ENCODE assay signal across 27 cellular contexts in the genomic region with DNA sequence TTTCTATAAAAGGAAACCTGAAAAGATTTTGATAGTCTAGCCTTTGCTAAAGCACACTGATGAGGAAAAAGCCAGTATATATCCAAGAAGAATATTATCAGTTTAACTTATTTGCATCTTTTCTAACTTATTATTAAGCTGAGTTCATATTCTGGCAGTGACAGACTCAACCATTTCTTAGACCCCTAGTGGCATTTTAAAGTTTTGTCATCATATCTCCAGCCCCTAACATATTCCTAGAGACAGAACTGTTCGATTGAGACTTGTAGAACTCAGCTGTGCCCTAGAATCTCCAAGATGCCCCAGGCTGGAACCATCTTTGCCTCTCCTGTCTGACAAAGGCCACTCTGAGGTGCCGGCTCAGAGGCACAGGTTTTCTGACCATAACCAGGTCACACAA.
DNase-seq lines count a peak whose midpoint lies in the region; ATAC-seq and TF ChIP-seq lines count a peak whose summit lies in the region.
"Had no signal": no experiment of that assay in that cellular context is flagged by ENCODE, and none has a peak within 500 bp of the region (broad histone marks: within the 10 kb centered on the region; RNA-seq: fewer than 3 reads in every experiment).

No MANE protein-coding gene starts in this region.

- no peaks in the 10 kb centered on the region for H4K20me1 ChIP-seq in BLaER1 treated with 17β-estradiol and CSF1 and Interleukin-3, amounts not matched to agents 10 nM and 100 nM
- H4K20me1 ChIP-seq in HCT116 (ENCODE audit: insufficient read depth) (no peaks in the 10 kb centered on the region), OCI-LY7 (ENCODE audit: insufficient read depth, low read length) (no peaks in the 10 kb centered on the region)

- H3K9me2 ChIP-seq in HCT116 (ENCODE audit: insufficient read depth) (no peaks in the 10 kb centered on the region; the same call in 1 of the 2 replicates), OCI-LY7 (ENCODE audit: insufficient read depth, low read length) (no peaks in the 10 kb centered on the region)

- BruUV-seq in HCT116 (replicated peaks; lab: Mats Ljungman, UMichigan) (no TSS peak), OCI-LY7 (replicated peaks; lab: Mats Ljungman, UMichigan) (no TSS peak)

- H3K27me3 ChIP-seq in BLaER1 treated with 17β-estradiol and CSF1 and Interleukin-3, amounts not matched to agents 10 nM and 100 nM, result no peaks in the 10 kb centered on the region
- H3K27me3 ChIP-seq in HCT116 (ENCODE audit: insufficient read depth, low read length), result no peaks in the 10 kb centered on the region
- no peaks in the 10 kb centered on the region for H3K27me3 ChIP-seq in body of pancreas
- H3K27me3 ChIP-seq: cardiac muscle cell, esophagus squamous epithelium, hepatocyte, stomach, tibial nerve had no signal

- intact Hi-C loops in HCT116 (cut with micrococcal nuclease) (no loop called here), OCI-LY7 (cut with micrococcal nuclease; ENCODE audit: unreplicated experiment) (no loop called here), body of pancreas (cut with DNase I) (no loop called here)

- ATAC-seq in HCT116 (peak; percentile 66; the same call in 1 of the 2 replicates), HG03196 (IDR thresholded peaks at IDR 0.05; ENCODE audit: unreplicated experiment) (no peak), HG03571 (IDR thresholded peaks at IDR 0.05; ENCODE audit: unreplicated experiment) (no peak), body of pancreas (no peak)
- ATAC-seq: effector memory CD8-positive, alpha-beta T cell; Right ventricle myocardium inferior had no signal

- TF ChIP-seq POLR2A in HCT116 (IDR thresholded peaks at IDR 0.05; ENCODE audit: borderline replicate concordance, extremely low read depth, insufficient read depth, insufficient read length), result no peak
- no peak for TF ChIP-seq POLR2A in body of pancreas (IDR thresholded peaks at IDR 0.05)

- CTCF ChIA-PET in HCT116 (lab: Charles Lee) (interaction anchor here (1.6 kb wide), 1 partner anchor 13 kb away, joined by 7 read pairs; no protein-coding TSS in a partner anchor), OCI-LY7 (lab: Charles Lee; ENCODE audit: unreplicated experiment) (no interaction called here)

- no peak overlapping the region for H3K4me3 ChIP-seq in BLaER1 treated with 17β-estradiol and CSF1 and Interleukin-3, amounts not matched to agents 10 nM and 100 nM
- no peak overlapping the region for H3K4me3 ChIP-seq in HCT116 (replicated peaks in 1 of 2; ENCODE audit: low read depth in 1 of 2, low read length in 2 of 2)
- no peak overlapping the region for H3K4me3 ChIP-seq in OCI-LY7 (ENCODE audit: low read depth, low read length, poor library complexity, severe bottlenecking)
- H3K4me3 ChIP-seq in body of pancreas, result no peak overlapping the region
- H3K4me3 ChIP-seq: cardiac muscle cell, esophagus squamous epithelium, hepatocyte, prostate gland, stomach, tibial nerve had no signal

- RAD21 ChIA-PET in HCT116 (lab: Charles Lee; ENCODE audit: low non-redundant PET in 1 of 2, low total read pairs in 2 of 2, uncharacterized antibody in 2 of 2, unreplicated experiment in 2 of 2), result interaction anchor here in 1 of 2 experiments (0.7 kb wide), 1 partner anchor 495 kb away, joined by 3 read pairs; no protein-coding TSS in a partner anchor

- TF ChIP-seq RAD21 in HCT116 (IDR thresholded peaks at IDR 0.05; ENCODE audit: low read depth), result no peak

- peaks cover 0 to 66% (median 44%) of the 10 kb centered on the region in 10 experiments; a peak in 14 of 20 replicates for H3K4me1 ChIP-seq in BLaER1 treated with 17β-estradiol and CSF1 and Interleukin-3, amounts not matched to agents 10 nM and 100 nM
- H3K4me1 ChIP-seq in HCT116 (ENCODE audit: control insufficient read depth in 1 of 2, insufficient read depth in 2 of 2, low read length in 2 of 2), result no peaks in the 10 kb centered on the region
- H3K4me1 ChIP-seq in OCI-LY7 (ENCODE audit: insufficient read depth, low read length, poor library complexity, severe bottlenecking), result no peaks in the 10 kb centered on the region
- no peaks in the 10 kb centered on the region for H3K4me1 ChIP-seq in body of pancreas
- H3K4me1 ChIP-seq: Caco-2, esophagus squamous epithelium, prostate gland, stomach, tibial nerve had no signal

- no peaks in the 10 kb centered on the region for H3K79me2 ChIP-seq in HCT116 (ENCODE audit: insufficient read depth, low read length)
- H3K79me2 ChIP-seq in OCI-LY7 (ENCODE audit: insufficient read depth, low read depth, low read length), result no peaks in the 10 kb centered on the region
- H3K79me2 ChIP-seq: hepatocyte had no signal

- H3K9ac ChIP-seq in BLaER1 treated with 17β-estradiol and CSF1 and Interleukin-3, amounts not matched to agents 10 nM and 100 nM, result no peak overlapping the region
- no peak overlapping the region for H3K9ac ChIP-seq in HCT116 (ENCODE audit: low read length)

- no peaks in the 10 kb centered on the region for H3K9me3 ChIP-seq in BLaER1 treated with 17β-estradiol and CSF1 and Interleukin-3, amounts not matched to agents 10 nM and 100 nM (replicated peaks in 1 of 11)
- H3K9me3 ChIP-seq in HCT116 (ENCODE audit: control insufficient read depth in 1 of 2, insufficient read depth in 1 of 2, low read depth in 1 of 2, low read length in 2 of 2), result no peaks in the 10 kb centered on the region
- H3K9me3 ChIP-seq in OCI-LY7 (ENCODE audit: low read length), result no peaks in the 10 kb centered on the region
- no peaks in the 10 kb centered on the region for H3K9me3 ChIP-seq in body of pancreas
- H3K9me3 ChIP-seq: Caco-2, esophagus squamous epithelium, prostate gland, stomach, tibial nerve had no signal

- 73 to 74% methylated on average over 2 of the region's 2 CpGs for WGBS in body of pancreas, 2 donors

- POLR2A ChIA-PET in HCT116 (lab: Charles Lee) (no interaction called here), OCI-LY7 (lab: Charles Lee) (interaction anchor here (0.6 to 1.6 kb wide), 3 partner anchors 9 to 335 kb away, joined by 3 to 7 read pairs (median 3); no protein-coding TSS in a partner anchor)

- DNase-seq in HCT116 (ENCODE audit: low read depth, low spot score) (no peak), OCI-LY7 (ENCODE audit: low spot score) (no peak), myocyte (ENCODE audit: low read depth) (peak; percentile 22), body of pancreas (no peak)
- DNase-seq in central memory CD4-positive, alpha-beta T cell, result no peak
- DNase-seq: ACHN; activated CD4-positive, alpha-beta T cell treated with anti-CD3 and anti-CD28 coated beads for 48 hours; activated CD8-positive, alpha-beta memory T cell treated with anti-CD3 and anti-CD28 coated beads for 24 hours; activated effector memory CD4-positive, alpha-beta T cell treated with anti-CD3 and anti-CD28 coated beads, Interleukin-2, amount 50 U/mL, for 16 hours; activated naive CD8-positive, alpha-beta T cell treated with anti-CD3 and anti-CD28 coated beads for 36 hours; aorta; Caco-2; cortex of kidney; effector memory CD8-positive, alpha-beta T cell; esophagus squamous epithelium; NCI-H1436; NCI-H2081 treated with DMSO at 0.1 percent for 48 hours; NCI-H82; stomach had no signal

- no peaks in the 10 kb centered on the region for H3K36me3 ChIP-seq in BLaER1 treated with 17β-estradiol and CSF1 and Interleukin-3, amounts not matched to agents 10 nM and 100 nM
- no peaks in the 10 kb centered on the region for H3K36me3 ChIP-seq in HCT116 (ENCODE audit: control insufficient read depth in 1 of 2, insufficient read depth in 2 of 2, low read length in 2 of 2)
- H3K36me3 ChIP-seq in OCI-LY7 (ENCODE audit: insufficient read depth, low read length), result no peaks in the 10 kb centered on the region
- H3K36me3 ChIP-seq in body of pancreas (replicated peaks in 1 of 2; ENCODE audit: insufficient read depth in 1 of 2, low read depth in 2 of 2), result no peaks in the 10 kb centered on the region
- H3K36me3 ChIP-seq: cardiac muscle cell, esophagus squamous epithelium, prostate gland, stomach, tibial nerve had no signal

- peak in 2 of 3 experiments; percentile 23 to 34; a peak in 3 of 6 replicates for TF ChIP-seq CTCF in HCT116 (IDR thresholded peaks at IDR 0.05 in 2 of 3, conservative IDR thresholded peaks at IDR 0.05 in 1 of 3; ENCODE audit: borderline replicate concordance in 1 of 3, insufficient read depth in 1 of 3, low read depth in 2 of 3, low read length in 2 of 3)
- TF ChIP-seq CTCF in OCI-LY7 (conservative IDR thresholded peaks at IDR 0.05; ENCODE audit: low read length), result peak; percentile 40
- no peak for TF ChIP-seq CTCF in body of pancreas (IDR thresholded peaks at IDR 0.05)

- H3K27ac ChIP-seq in BLaER1 treated with 17β-estradiol and CSF1 and Interleukin-3, amounts not matched to agents 10 nM and 100 nM, result no peak overlapping the region
- H3K27ac ChIP-seq in HCT116 (ENCODE audit: low read depth, low read length), result no peak overlapping the region
- H3K27ac ChIP-seq in OCI-LY7 (ENCODE audit: low read depth, low read length, poor library complexity, severe bottlenecking), result no peak overlapping the region
- H3K27ac ChIP-seq in body of pancreas, result no peak overlapping the region
- H3K27ac ChIP-seq: cardiac muscle cell, esophagus squamous epithelium, hepatocyte, prostate gland, stomach, tibial nerve had no signal

- peak overlapping the region in 7 of 11 experiments; percentile 22 to 72 (median 46); a peak in 11 of 22 replicates for H3K4me2 ChIP-seq in BLaER1 treated with 17β-estradiol and CSF1 and Interleukin-3, amounts not matched to agents 10 nM and 100 nM
- H3K4me2 ChIP-seq in HCT116 (ENCODE audit: low read length) (no peak overlapping the region), OCI-LY7 (ENCODE audit: low read length) (no peak overlapping the region)
- H3K4me2 ChIP-seq: hepatocyte had no signal

- H2AFZ ChIP-seq in HCT116 (ENCODE audit: low read depth, low read length, poor library complexity, severe bottlenecking), result no peak overlapping the region
- no peak overlapping the region for H2AFZ ChIP-seq in OCI-LY7 (ENCODE audit: low read length)
- H2AFZ ChIP-seq: hepatocyte had no signal

TF ChIP-seq in HCT116, 20 proteins besides CTCF, POLR2A, EP300 and RAD21 (continues in another document):
- TF ChIP-seq EZH2phosphoT487 (IDR thresholded peaks at IDR 0.05; ENCODE audit: borderline replicate concordance), result no peak

Comparison
In these comparisons a context has a peak if more than half of its experiments do, and no peak if none do; other contexts are left out.
1. H3K4me2 ChIP-seq: peak in BLaER1 treated with 17β-estradiol and CSF1 and Interleukin-3, amounts not matched to agents 10 nM and 100 nM (7 of 11); none in HCT116 (single experiment) and OCI-LY7 (single experiment).
2. CTCF ChIP-seq: peak in HCT116 (2 of 3) and OCI-LY7 (single experiment); none in body of pancreas (0 of 7).